Comparison of ENCODE assay signal across 8 cellular contexts in genomic region chr11:58675344-58676155, GRCh38. TPM values are rescaled to one million over a fixed set of nuclear protein-coding genes. Genes with fewer than 3 reads are reported as not detected.
DNase-seq lines count a peak whose midpoint lies in the region; ATAC-seq and TF ChIP-seq lines count a peak whose summit lies in the region.

No MANE protein-coding gene starts in this region.

- intact Hi-C loops in Panc1 (cut with micrococcal nuclease; ENCODE audit: unreplicated experiment): loop anchor here (5.0 to 10.0 kb wide), 2 partner anchors 101 to 227 kb away; partner anchors contain the start of genes LPXN and ZFP91
- intact Hi-C loops in testis (cut with DNase I; ENCODE audit: low total_unique reads): no loop called here

- in situ Hi-C loops in Caki2 (cut with HindIII; ENCODE audit: low pct_unique_long_range_greater_than_20kb, low sequenced_read_pairs): no loop called here
- in situ Hi-C loops in Panc1 (cut with HindIII; ENCODE audit: low pct_unique_long_range_greater_than_20kb, low sequenced_read_pairs): no loop called here

- BruUV-seq in Panc1 (replicated peaks; lab: Mats Ljungman, UMichigan): no TSS peak

- H3K27me3 ChIP-seq in Panc1 (ENCODE audit: control insufficient read depth, insufficient read depth, low read length): no peaks in the 10 kb centered on the region; the same call in 1 of the 2 replicates
- no peaks in the 10 kb centered on the region for H3K27me3 ChIP-seq in testis

- no peak overlapping the region for H3K4me3 Mint-ChIP-seq in activated T-cell treated with anti-CD3 and anti-CD28 coated beads, Interleukin-2, amount 50 U/mL, for 72 hours

- 29 to 34% methylated on average over 13 of the region's 13 CpGs for WGBS in testis, 2 donors

- H3K4me1 ChIP-seq in Panc1 (ENCODE audit: control insufficient read depth, insufficient read depth, low read length): no peaks in the 10 kb centered on the region
- peaks cover 10% of the 10 kb centered on the region for H3K4me1 ChIP-seq in testis

- H3K9me3 Mint-ChIP-seq in activated T-cell treated with anti-CD3 and anti-CD28 coated beads, Interleukin-2, amount 50 U/mL, for 72 hours: no peaks in the 10 kb centered on the region

- H3K27ac Mint-ChIP-seq in activated T-cell treated with anti-CD3 and anti-CD28 coated beads, Interleukin-2, amount 50 U/mL, for 72 hours: no peak overlapping the region

- POLR2A ChIA-PET in Panc1 (lab: Charles Lee): no interaction called here

- no peaks in the 10 kb centered on the region for H3K9me3 ChIP-seq in Panc1 (ENCODE audit: control insufficient read depth, insufficient read depth, low read depth, low read length)
- H3K9me3 ChIP-seq in testis: no peaks in the 10 kb centered on the region

- ATAC-seq in GM19328 (IDR thresholded peaks at IDR 0.05; ENCODE audit: unreplicated experiment) (peak; percentile 76), HG03460 (IDR thresholded peaks at IDR 0.05; ENCODE audit: unreplicated experiment) (peak; percentile 86), Panc1 (peak; percentile 98), omental fat pad (ENCODE audit: low FRiP score) (peak; percentile 66)
- peak; percentile 83 to 88 for ATAC-seq in activated T-cell treated with anti-CD3 and anti-CD28 coated beads, Interleukin-2, amount 50 U/mL, for 72 hours (replicated peaks in 1 of 2)

- no peak overlapping the region for H3K27ac ChIP-seq in Panc1 (ENCODE audit: low read length)
- H3K27ac ChIP-seq in testis: no peak overlapping the region

- H3K36me3 ChIP-seq in Panc1 (ENCODE audit: control insufficient read depth, insufficient read depth, low read length) (no peaks in the 10 kb centered on the region), testis (ENCODE audit: low read depth, missing control alignments) (no peaks in the 10 kb centered on the region)

- H3K4me3 ChIP-seq in Panc1 (ENCODE audit: low read depth in 2 of 2, low read length in 2 of 2) (peak overlapping the region in 1 of 2 experiments; percentile 19; a peak in 1 of 4 replicates), fibroblast of villous mesenchyme (ENCODE audit: low read depth, low read length) (no peak overlapping the region), testis (peak overlapping the region in 1 of 2 donors; percentile 33)

- TF ChIP-seq CTCF in Panc1 (IDR thresholded peaks at IDR 0.05) (peak; percentile 97), fibroblast of villous mesenchyme (IDR thresholded peaks at IDR 0.05; ENCODE audit: insufficient read depth, low read depth, low read length) (peak; percentile 97), omental fat pad (IDR thresholded peaks at IDR 0.05) (peak in 1 of 3 donors; percentile 11), testis (IDR thresholded peaks at IDR 0.05) (peak; percentile 74 to 89 (median 75))

- DNase-seq in Caki2 (ENCODE audit: low read depth) (peak; percentile 24), Panc1 (ENCODE audit: low read depth, low spot score) (no peak), fibroblast of villous mesenchyme (ENCODE audit: low read depth) (peak; percentile 55), omental fat pad (ENCODE audit: low spot score) (peak; percentile 57), testis (peak; percentile 92)
- peak; percentile 77 to 82 for DNase-seq in activated T-cell treated with anti-CD3 and anti-CD28 coated beads, Interleukin-2, amount 50 U/mL, for 72 hours

- H3K27me3 Mint-ChIP-seq in activated T-cell treated with anti-CD3 and anti-CD28 coated beads, Interleukin-2, amount 50 U/mL, for 72 hours (ENCODE audit: low read depth): no peaks in the 10 kb centered on the region

- CTCF ChIA-PET in Panc1 (lab: Charles Lee): no interaction called here

- no peaks in the 10 kb centered on the region for H3K4me1 Mint-ChIP-seq in activated T-cell treated with anti-CD3 and anti-CD28 coated beads, Interleukin-2, amount 50 U/mL, for 72 hours (ENCODE audit: low read depth)

- no peaks in the 10 kb centered on the region for H3K36me3 Mint-ChIP-seq in activated T-cell treated with anti-CD3 and anti-CD28 coated beads, Interleukin-2, amount 50 U/mL, for 72 hours (ENCODE audit: insufficient read depth in 2 of 2)

- no peak for TF ChIP-seq POLR2A in testis (IDR thresholded peaks at IDR 0.05)

RNA-seq across cellular contexts. Expression of gene CNTF, which starts 53.1 kb away (rescaled TPM):
- 0.44 TPM in 1 of 2 replicates, not detected in the other for total RNA-seq in Caki2 (2014; rRNA removed; shearing (Covaris generic); ENCODE audit: low replicate concordance)
- total RNA-seq in Panc1 (2021; ENCODE audit: unreplicated experiment): 3.0 TPM
- 0.97 TPM for polyA plus RNA-seq in Panc1 (2012; ENCODE audit: insufficient read length)
- total RNA-seq in activated T-cell treated with anti-CD3 and anti-CD28 coated beads, Interleukin-2, amount 50 U/mL, for 72 hours: 1 to 10 TPM; 4.5 to 5.0 TPM
- total RNA-seq in fibroblast of villous mesenchyme: 2.2 and 2.9 TPM in 2 replicates
- 1 to 10 TPM; 2.1 to 2.5 (median 2.4) TPM for total RNA-seq in omental fat pad
- total RNA-seq in testis: 1 to 10 TPM; 1.3 to 1.6 TPM
- polyA plus RNA-seq in testis (ENCODE audit: insufficient read depth, low read depth, low replicate concordance): 1.0 TPM

RNA-seq across cellular contexts. Expression of gene GLYAT, which starts 56.2 kb away (rescaled TPM):
- not detected in 2 replicates for total RNA-seq in Caki2 (2014; rRNA removed; shearing (Covaris generic); ENCODE audit: low replicate concordance)
- not detected for total RNA-seq in Panc1 (2021; ENCODE audit: unreplicated experiment)
- polyA plus RNA-seq in Panc1 (2012; ENCODE audit: insufficient read length): not detected
- total RNA-seq in activated T-cell treated with anti-CD3 and anti-CD28 coated beads, Interleukin-2, amount 50 U/mL, for 72 hours: not detected
- total RNA-seq in fibroblast of villous mesenchyme: not detected in 2 replicates
- total RNA-seq in omental fat pad: 1 to 10 TPM; 1.2 to 4.9 (median 3.8) TPM
- total RNA-seq in testis: 1 to 10 TPM in 1 of 2 donors, not detected in 1; 1.0 TPM
- polyA plus RNA-seq in testis (ENCODE audit: insufficient read depth, low read depth, low replicate concordance): 1.9 TPM
